Comparison of ENCODE assay signal across 8 cellular contexts in the genomic region with DNA sequence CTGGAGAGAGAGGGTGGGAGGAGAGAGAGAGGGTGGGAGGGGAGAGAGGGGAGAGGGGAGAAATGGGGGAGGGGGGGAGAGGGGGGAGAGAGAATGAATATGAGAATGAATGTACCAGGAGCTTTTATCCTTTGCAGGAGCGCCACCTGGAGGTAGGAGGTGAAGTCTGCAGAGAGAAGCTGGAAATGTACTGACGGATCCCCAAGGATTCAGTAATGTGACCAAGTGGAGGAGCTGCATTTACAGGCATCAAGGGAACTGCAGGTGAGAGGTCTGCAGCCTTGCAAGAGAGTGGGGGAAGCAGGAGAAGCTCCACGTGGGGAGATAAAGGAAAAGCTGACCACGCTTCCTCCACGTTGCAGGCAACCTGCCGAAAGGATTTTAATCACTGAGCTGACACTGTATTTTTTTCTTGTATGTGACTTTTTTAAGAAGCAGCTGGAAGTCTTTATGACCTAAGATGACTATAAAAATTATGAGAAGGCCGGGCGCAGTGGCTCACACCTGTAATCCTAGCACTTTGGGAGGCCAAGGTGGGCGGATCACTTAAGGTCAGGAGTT. TPM values are rescaled to one million over a fixed set of nuclear protein-coding genes. Genes with fewer than 3 reads are reported as not detected.
A peak's percentile ranks its signal among the peaks of the same experiment; 100 is the strongest.
DNase-seq lines count a peak whose midpoint lies in the region; ATAC-seq, FAIRE-seq and TF ChIP-seq lines count a peak whose summit lies in the region.

No MANE protein-coding gene starts in this region.

- in situ Hi-C loops in astrocyte of the spinal cord (cut with HindIII; ENCODE audit: low sequenced_read_pairs) = no loop called here

- H3K9me3 ChIP-seq in T-helper 17 cell (ENCODE audit: control insufficient read depth, low read length, poor library complexity, severe bottlenecking) (no peaks in the 10 kb centered on the region), kidney (ENCODE audit: control insufficient read depth in 1 of 2, low read length in 2 of 2) (no peaks in the 10 kb centered on the region)

- peak; percentile 72 for TF ChIP-seq CTCF in astrocyte of the spinal cord (IDR thresholded peaks at IDR 0.05; ENCODE audit: low read depth, low read length)
- TF ChIP-seq CTCF in kidney (IDR thresholded peaks at IDR 0.05; ENCODE audit: borderline replicate concordance, extremely low read depth, insufficient read depth) = peak; percentile 43

- peaks cover 37% of the 10 kb centered on the region for H3K27me3 Mint-ChIP-seq in T-helper 17 cell

- no peak for FAIRE-seq in kidney (lab: Jason Lieb, UNC)

- no peak overlapping the region for H3K4me3 Mint-ChIP-seq in T-helper 17 cell

- ATAC-seq in T-helper 17 cell = no peak
- ATAC-seq in HG03039 (IDR thresholded peaks at IDR 0.05; ENCODE audit: unreplicated experiment) = no peak
- no peak for ATAC-seq in GM21576 (IDR thresholded peaks at IDR 0.05; ENCODE audit: unreplicated experiment)

- no peak overlapping the region for H3K9ac ChIP-seq in kidney (ENCODE audit: low read length in 2 of 2)

- H3K4me1 ChIP-seq in kidney (ENCODE audit: control insufficient read depth in 1 of 2, insufficient read depth in 1 of 2, low read depth in 1 of 2, low read length in 2 of 2) = no peaks in the 10 kb centered on the region

- H3K36me3 Mint-ChIP-seq in T-helper 17 cell (ENCODE audit: low read depth) = peaks cover 2% of the 10 kb centered on the region

- intact Hi-C loops in kidney (cut with DNase I) = loop anchor here (10.0 kb wide), 1 partner anchor 185 kb away; no protein-coding TSS in a partner anchor

- H3K4me3 ChIP-seq in astrocyte of the spinal cord (ENCODE audit: low read depth, low read length) = no peak overlapping the region
- H3K4me3 ChIP-seq in kidney (ENCODE audit: low read length in 2 of 2) = no peak overlapping the region

- H3K27ac ChIP-seq in kidney (ENCODE audit: low read depth in 2 of 2, low read length in 2 of 2) = no peak overlapping the region

- no peaks in the 10 kb centered on the region for H3K36me3 ChIP-seq in kidney (ENCODE audit: control insufficient read depth in 1 of 2, insufficient read depth in 2 of 2, low read length in 2 of 2)

- H3K4me1 Mint-ChIP-seq in T-helper 17 cell = peaks cover 5% of the 10 kb centered on the region

- DNase-seq in DMS79 treated with DMSO at 0.1 percent for 48 hours (lab: John Stamatoyannopoulos, UW) (peak; percentile 31), Kasumi-1 (lab: John Stamatoyannopoulos, UW) (peak; percentile 68 to 77), T-helper 17 cell (peak; percentile 26 to 42 (median 28)), astrocyte of the spinal cord (ENCODE audit: low read depth, low spot score) (peak; percentile 59), kidney (no peak)
- peak; percentile 65 to 66 for DNase-seq in stimulated activated CD4-positive, alpha-beta T cell treated with anti-CD3 and anti-CD28 coated beads, Interleukin-2, amount 100 ng/mL, for 24 hours

- no peak overlapping the region for H3K27ac Mint-ChIP-seq in T-helper 17 cell

RNA-seq across cellular contexts. Expression of gene VSTM1, which starts 33.7 kb away (rescaled TPM):
- under 1 TPM in 1 of 2 donors, not detected in 1; 0.73 TPM for total RNA-seq in T-helper 17 cell
- total RNA-seq in kidney = 0.35 TPM
- 1.0 TPM for polyA plus RNA-seq in kidney (ENCODE audit: insufficient read depth, low read depth, low replicate concordance)

RNA-seq across cellular contexts. Expression of gene CACNG6, which starts 38.6 kb away (rescaled TPM):
- total RNA-seq in T-helper 17 cell = not detected
- total RNA-seq in kidney = not detected
- not detected for polyA plus RNA-seq in kidney (ENCODE audit: insufficient read depth, low read depth, low replicate concordance)

RNA-seq across cellular contexts. Expression of gene TARM1, which starts 51.2 kb away (rescaled TPM):
- total RNA-seq in T-helper 17 cell (not detected), kidney (not detected)
- polyA plus RNA-seq in kidney (ENCODE audit: insufficient read depth, low read depth, low replicate concordance) = not detected
